Comparison of ENCODE assay signal across 1 cellular context in genomic region chr15:66389098-66389858, GRCh38.
TF ChIP-seq lines count a peak whose summit lies in the region.

No MANE protein-coding gene starts in this region.

TF ChIP-seq in IMR-90, 13 proteins besides CTCF, POLR2A, EP300 and RAD21:
- TF ChIP-seq MAFK (IDR thresholded peaks at IDR 0.05; ENCODE audit: low read depth, low read length) (no peak), CHD1 (IDR thresholded peaks at IDR 0.05; ENCODE audit: low read depth, low read length) (no peak), MAZ (IDR thresholded peaks at IDR 0.05; ENCODE audit: borderline replicate concordance, low read depth, low read length) (no peak), NFE2L2 (IDR thresholded peaks at IDR 0.05; ENCODE audit: low read depth, low read length) (no peak), FOS (IDR thresholded peaks at IDR 0.05; ENCODE audit: low read depth, low read length) (no peak)
